Comparison of ENCODE assay signal across 1 cellular context in the genomic region with DNA sequence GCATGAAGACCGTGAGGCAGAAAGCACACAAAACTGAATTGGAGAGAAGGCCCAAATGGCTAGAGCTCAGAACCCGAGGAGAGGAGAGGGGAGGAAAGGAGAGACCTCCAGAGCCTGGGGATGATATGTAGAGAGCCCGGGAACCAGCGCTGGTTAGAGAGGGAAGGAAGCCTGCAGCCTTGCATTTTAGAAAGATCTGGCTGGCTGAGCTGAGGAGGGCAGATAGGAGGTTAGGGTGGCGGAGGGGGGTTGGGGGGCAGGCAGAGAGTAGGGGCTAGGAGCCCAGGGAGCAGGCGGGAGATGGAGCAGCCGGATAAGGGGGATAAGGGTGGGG.
TF ChIP-seq lines count a peak whose summit lies in the region.

No MANE protein-coding gene starts in this region.

TF ChIP-seq in K562, 482 proteins besides CTCF, POLR2A, EP300 and RAD21 (continued from another document):
- TF ChIP-seq, protein P1, sequence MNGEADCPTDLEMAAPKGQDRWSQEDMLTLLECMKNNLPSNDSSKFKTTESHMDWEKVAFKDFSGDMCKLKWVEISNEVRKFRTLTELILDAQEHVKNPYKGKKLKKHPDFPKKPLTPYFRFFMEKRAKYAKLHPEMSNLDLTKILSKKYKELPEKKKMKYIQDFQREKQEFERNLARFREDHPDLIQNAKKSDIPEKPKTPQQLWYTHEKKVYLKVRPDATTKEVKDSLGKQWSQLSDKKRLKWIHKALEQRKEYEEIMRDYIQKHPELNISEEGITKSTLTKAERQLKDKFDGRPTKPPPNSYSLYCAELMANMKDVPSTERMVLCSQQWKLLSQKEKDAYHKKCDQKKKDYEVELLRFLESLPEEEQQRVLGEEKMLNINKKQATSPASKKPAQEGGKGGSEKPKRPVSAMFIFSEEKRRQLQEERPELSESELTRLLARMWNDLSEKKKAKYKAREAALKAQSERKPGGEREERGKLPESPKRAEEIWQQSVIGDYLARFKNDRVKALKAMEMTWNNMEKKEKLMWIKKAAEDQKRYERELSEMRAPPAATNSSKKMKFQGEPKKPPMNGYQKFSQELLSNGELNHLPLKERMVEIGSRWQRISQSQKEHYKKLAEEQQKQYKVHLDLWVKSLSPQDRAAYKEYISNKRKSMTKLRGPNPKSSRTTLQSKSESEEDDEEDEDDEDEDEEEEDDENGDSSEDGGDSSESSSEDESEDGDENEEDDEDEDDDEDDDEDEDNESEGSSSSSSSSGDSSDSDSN (IDR thresholded peaks at IDR 0.05; ENCODE audit: borderline replicate concordance in 1 of 2, low read depth in 2 of 2, low read length in 2 of 2), result 0 out of 4 replicates have a peak, but pooled peaks of 1 of the 2 experiments have one; percentile 21
